Comparison of ENCODE assay signal across 8 cellular contexts in the genomic region with DNA sequence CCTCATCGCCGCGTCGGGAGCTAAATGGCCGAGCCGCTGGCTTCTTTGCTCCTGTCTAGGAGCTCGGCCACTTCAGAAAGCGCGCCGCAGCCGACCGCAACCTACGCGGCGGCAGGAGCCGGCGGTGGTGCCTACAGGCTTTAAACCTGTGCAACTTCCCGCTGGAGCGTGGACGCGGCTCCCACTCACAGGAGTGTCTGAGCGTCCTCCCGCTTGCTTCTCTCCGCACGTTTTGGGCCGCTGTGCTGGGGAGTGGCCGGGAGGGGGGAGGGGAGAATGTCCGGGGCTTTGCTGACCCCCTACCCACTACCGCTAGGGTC. TPM values are rescaled to one million over a fixed set of nuclear protein-coding genes. Genes with fewer than 3 reads are reported as not detected.
A peak's percentile ranks its signal among the peaks of the same experiment; 100 is the strongest.
DNase-seq lines count a peak whose midpoint lies in the region; ATAC-seq, FAIRE-seq and TF ChIP-seq lines count a peak whose summit lies in the region.

No MANE protein-coding gene starts in this region.

- H3K9ac ChIP-seq in NT2/D1 (ENCODE audit: insufficient read length, low read depth), result peak overlapping the region; percentile 91

- H3K27ac Mint-ChIP-seq in progenitor cell of endocrine pancreas, result no peak overlapping the region

- H3K9me3 Mint-ChIP-seq in progenitor cell of endocrine pancreas (ENCODE audit: low read depth), result peaks cover 6% of the 10 kb centered on the region

- DNase-seq in CD1c-positive myeloid dendritic cell (ENCODE audit: extremely low spot score) (peak; percentile 1), NT2/D1 (ENCODE audit: low read depth, low spot score) (no peak), foreskin fibroblast (peak in 1 of 2 donors; percentile 30), progenitor cell of endocrine pancreas (ENCODE audit: low spot score, unreplicated experiment) (no peak), HuH-7 (ENCODE audit: low spot score) (no peak), GDM1 (lab: John Stamatoyannopoulos, UW) (no peak), D721Med (ENCODE audit: insufficient read length, low spot score) (no peak)

- H3K9me3 ChIP-seq in NT2/D1 (ENCODE audit: insufficient read depth, low read length), result no peaks in the 10 kb centered on the region

- no peak for TF ChIP-seq CTCF in foreskin fibroblast (IDR thresholded peaks at IDR 0.05; ENCODE audit: low read depth, low read length)
- TF ChIP-seq CTCF in progenitor cell of endocrine pancreas (IDR thresholded peaks at IDR 0.05; ENCODE audit: unreplicated experiment), result no peak
- TF ChIP-seq CTCF in D721Med (IDR thresholded peaks at IDR 0.05; ENCODE audit: insufficient read depth, missing control alignments), result no peak

- H3K27me3 ChIP-seq in NT2/D1 (ENCODE audit: insufficient read depth, insufficient read length), result no peaks in the 10 kb centered on the region

- ATAC-seq in GM21619 (IDR thresholded peaks at IDR 0.05; ENCODE audit: unreplicated experiment), result no peak

- H3K4me1 ChIP-seq in NT2/D1 (ENCODE audit: insufficient read depth, insufficient read length), result peaks cover 3% of the 10 kb centered on the region

- no peaks in the 10 kb centered on the region for H3K4me1 Mint-ChIP-seq in progenitor cell of endocrine pancreas (ENCODE audit: low read depth)

- peaks cover 10% of the 10 kb centered on the region for H3K27me3 Mint-ChIP-seq in progenitor cell of endocrine pancreas

- H3K36me3 ChIP-seq in NT2/D1 (ENCODE audit: insufficient read depth, insufficient read length, low read length), result peaks cover 28% of the 10 kb centered on the region

- no peaks in the 10 kb centered on the region for H3K36me3 Mint-ChIP-seq in progenitor cell of endocrine pancreas (ENCODE audit: insufficient read depth)

- H3K4me3 ChIP-seq in NT2/D1 (ENCODE audit: insufficient read length, low read depth) (peak overlapping the region; percentile 76), foreskin fibroblast (ENCODE audit: low read depth in 1 of 2, low read length in 2 of 2) (peak overlapping the region; percentile 30 to 43)

- FAIRE-seq in D721Med (lab: Jason Lieb, UNC), result no peak

- H3K4me3 Mint-ChIP-seq in progenitor cell of endocrine pancreas (ENCODE audit: low read depth), result peak overlapping the region; percentile 68

RNA-seq across cellular contexts. Expression of a gene that starts 1.0 kb away (rescaled TPM):
- 3.4 and 4.8 TPM in 2 replicates for total RNA-seq in progenitor cell of endocrine pancreas
